ENCODE assay signal across 16 cellular contexts in the genomic region with DNA sequence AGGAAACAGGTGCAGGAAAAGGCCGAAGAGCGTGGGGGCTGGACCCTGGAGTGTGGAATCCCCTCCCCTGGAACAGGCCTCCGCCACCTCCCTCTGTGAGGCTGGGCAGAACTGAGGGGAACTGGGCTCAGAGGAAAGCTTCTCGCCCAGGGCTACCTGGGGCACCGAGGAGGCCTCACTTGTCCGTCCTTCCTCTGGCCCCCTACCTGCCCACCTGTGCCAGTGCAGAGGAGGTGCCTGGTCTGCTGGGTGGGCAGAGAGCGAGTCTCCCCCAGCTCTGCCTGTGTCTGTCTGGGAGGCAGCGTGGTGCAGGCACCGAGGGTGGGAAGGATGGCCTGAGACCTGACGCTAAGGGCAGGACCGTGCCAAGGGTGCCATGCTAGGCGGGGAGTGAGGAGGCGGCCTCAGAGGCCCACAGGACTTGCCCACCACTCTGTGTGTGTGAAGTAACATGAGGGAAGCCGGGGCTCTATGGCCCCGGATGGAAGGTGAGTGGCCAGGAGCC. TPM values are rescaled to one million over a fixed set of nuclear protein-coding genes. Genes with fewer than 3 reads are reported as not detected.
DNase-seq lines count a peak whose midpoint lies in the region; ATAC-seq and TF ChIP-seq lines count a peak whose summit lies in the region.
"Had no signal": no experiment of that assay in that cellular context is flagged by ENCODE, and none has a peak within 500 bp of the region (broad histone marks: within the 10 kb centered on the region; RNA-seq: fewer than 3 reads in every experiment).

No MANE protein-coding gene starts in this region.

- H3K27me3 ChIP-seq in BLaER1: no peaks in the 10 kb centered on the region
- no peaks in the 10 kb centered on the region for H3K27me3 ChIP-seq in WERI-Rb-1 (ENCODE audit: insufficient read depth, low read depth, severe bottlenecking)
- no peaks in the 10 kb centered on the region for H3K27me3 ChIP-seq in neuronal stem cell (ENCODE audit: control insufficient read depth in 3 of 3, insufficient read depth in 3 of 3, low read depth in 1 of 3, low read length in 3 of 3)

- H3K9ac ChIP-seq in BLaER1 (no peak overlapping the region), neuronal stem cell (ENCODE audit: low read depth, low read length, poor library complexity) (no peak overlapping the region)

- no peak overlapping the region for H2AFZ ChIP-seq in neuronal stem cell (ENCODE audit: low read length)

- peak overlapping the region; percentile 73 for H3K23ac ChIP-seq in neuronal stem cell (ENCODE audit: low read depth, low read length, poor library complexity)

- no peak overlapping the region for H2BK12ac ChIP-seq in neuronal stem cell (ENCODE audit: low read length)

- H3K4me1 ChIP-seq in BLaER1 (peaks cover 66% of the 10 kb centered on the region), neuronal stem cell (ENCODE audit: control insufficient read depth in 2 of 2, insufficient read depth in 1 of 2, low read depth in 1 of 2, low read length in 2 of 2) (no peaks in the 10 kb centered on the region)

- H3K4me2 ChIP-seq in BLaER1 (no peak overlapping the region), neuronal stem cell (ENCODE audit: insufficient read depth, low read length, poor library complexity, severe bottlenecking) (no peak overlapping the region)

- H3K18ac ChIP-seq in neuronal stem cell (ENCODE audit: low read length): peak overlapping the region; percentile 71

- ATAC-seq in GM21515 (IDR thresholded peaks at IDR 0.05; ENCODE audit: unreplicated experiment): no peak

- no peak overlapping the region for H4K8ac ChIP-seq in neuronal stem cell (ENCODE audit: low read depth, low read length)

- 0 out of 3 replicates have a peak, but pooled peaks have one; percentile 2 for TF ChIP-seq CTCF in GM12872 (IDR thresholded peaks at IDR 0.05; ENCODE audit: insufficient read depth, low read depth, low read length)
- TF ChIP-seq CTCF in WERI-Rb-1 (IDR thresholded peaks at IDR 0.05; ENCODE audit: low read depth, low read length): 0 out of 2 replicates have a peak, but pooled peaks have one; percentile 14

- H3K79me1 ChIP-seq in neuronal stem cell (ENCODE audit: low read depth, low read length): peaks cover 8% of the 10 kb centered on the region

- no peak overlapping the region for H4K91ac ChIP-seq in neuronal stem cell (ENCODE audit: low read depth, low read length, poor library complexity)

- peaks cover 67% of the 10 kb centered on the region for H4K20me1 ChIP-seq in BLaER1

- DNase-seq in WERI-Rb-1 (peak; percentile 10), neuronal stem cell (ENCODE audit: low spot score) (no peak), NCI-H2029 (lab: John Stamatoyannopoulos, UW) (no peak)
- DNase-seq in activated naive CD4-positive, alpha-beta T cell treated with anti-CD3 and anti-CD28 coated beads, Interleukin-2, amount 50 U/mL, for 16 hours: no peak
- DNase-seq: DMS79, H9, KBM-7, MV-4-11, NCI-H187, NCI-H2227 treated with DMSO at 0.1 percent for 48 hours, NCI-H510A treated with DMSO at 0.1 percent for 48 hours, NCI-H774 had no signal

- H3K9me3 ChIP-seq in BLaER1 (no peaks in the 10 kb centered on the region), WERI-Rb-1 (ENCODE audit: severe bottlenecking) (no peaks in the 10 kb centered on the region), neuronal stem cell (replicated peaks in 1 of 2; ENCODE audit: control insufficient read depth in 2 of 2, insufficient read depth in 1 of 2, low read depth in 1 of 2, low read length in 2 of 2) (no peaks in the 10 kb centered on the region)

- no peak overlapping the region for H3K4me3 ChIP-seq in BLaER1
- no peak overlapping the region for H3K4me3 ChIP-seq in WERI-Rb-1 (ENCODE audit: low read depth, low read length)
- H3K4me3 ChIP-seq in neuronal stem cell (ENCODE audit: low read length in 2 of 2): peak overlapping the region in 1 of 2 donors; percentile 57

- no peak overlapping the region for H2BK5ac ChIP-seq in neuronal stem cell (ENCODE audit: low read length)

- no peak overlapping the region for H2BK120ac ChIP-seq in neuronal stem cell (ENCODE audit: low read depth, low read length)

- H3K36me3 ChIP-seq in BLaER1 (peaks cover 32% of the 10 kb centered on the region), WERI-Rb-1 (no peaks in the 10 kb centered on the region), neuronal stem cell (replicated peaks in 1 of 2; ENCODE audit: control insufficient read depth in 2 of 2, insufficient read depth in 2 of 2, low read length in 2 of 2) (no peaks in the 10 kb centered on the region)

- H2AK5ac ChIP-seq in neuronal stem cell (ENCODE audit: low read depth, low read length): no peak overlapping the region

- no CpG with 5 or more reads among the region's 15 CpGs for WGBS in neuronal stem cell (ENCODE audit: extremely low coverage in 2 of 2, insufficient read length in 2 of 2, insufficient replicate concordance in 1 of 2), 2 donors

- H3K27ac ChIP-seq in BLaER1 (peak overlapping the region; percentile 13), WERI-Rb-1 (peak overlapping the region; percentile 89), neuronal stem cell (replicated peaks; ENCODE audit: low read length) (no peak overlapping the region)
- H3K27ac ChIP-seq: C4-2B had no signal

- H3K14ac ChIP-seq in neuronal stem cell (ENCODE audit: low read length): peak overlapping the region; percentile 99

- peak overlapping the region; percentile 75 for H2BK15ac ChIP-seq in neuronal stem cell (ENCODE audit: low read length)

- H3K4ac ChIP-seq in neuronal stem cell (ENCODE audit: low read length): no peak overlapping the region

RNA-seq across cellular contexts. Expression of gene ZFPM1, which starts 42.2 kb away (rescaled TPM):
- polyA plus RNA-seq in neuronal stem cell (2013, experiment 1 of 2): 3.8 TPM
- polyA plus RNA-seq in neuronal stem cell (2013, experiment 2 of 2): 4.0 TPM
